ENCODE assay signal across 22 cellular contexts in genomic region chr2:177178797-177179196, GRCh38.
"Had no signal": no experiment of that assay in that cellular context is flagged by ENCODE, and none has a peak within 500 bp of the region (broad histone marks: within the 10 kb centered on the region; RNA-seq: fewer than 3 reads in every experiment).

No MANE protein-coding gene starts in this region.

- H3K4me3 Mint-ChIP-seq: activated B cell treated with CpG ODN at 0.5 μM for 24 hours; activated CD8-positive, alpha-beta T cell treated with anti-CD3 and anti-CD28 coated beads for 36 hours; activated naive CD4-positive, alpha-beta T cell treated with anti-CD3 and anti-CD28 coated beads, Interleukin-2, amount 50 U/mL, for 24 hours; activated naive CD8-positive, alpha-beta T cell treated with anti-CD3 and anti-CD28 coated beads, Interleukin-2, amount 50 U/mL, for 24 hours; central memory CD8-positive, alpha-beta T cell; dendritic cell treated with granulocyte-macrophage colony-stimulating factor and Interleukin-4, amounts not matched to agents 40 ng/mL and 50 ng/mL, for 4 days; endodermal cell; nephron had no signal

- H3K4me1 Mint-ChIP-seq: activated B cell treated with CpG ODN at 0.5 μM for 24 hours; activated naive CD4-positive, alpha-beta T cell treated with anti-CD3 and anti-CD28 coated beads, Interleukin-2, amount 50 U/mL, for 24 hours; activated naive CD8-positive, alpha-beta T cell treated with anti-CD3 and anti-CD28 coated beads, Interleukin-2, amount 50 U/mL, for 24 hours had no signal

- H3K27me3 Mint-ChIP-seq: activated CD8-positive, alpha-beta T cell treated with anti-CD3 and anti-CD28 coated beads for 36 hours; activated naive CD4-positive, alpha-beta T cell treated with anti-CD3 and anti-CD28 coated beads, Interleukin-2, amount 50 U/mL, for 24 hours; activated naive CD8-positive, alpha-beta T cell treated with anti-CD3 and anti-CD28 coated beads, Interleukin-2, amount 50 U/mL, for 24 hours; central memory CD8-positive, alpha-beta T cell had no signal

- H3K36me3 ChIP-seq: esophagus muscularis mucosa, heart right ventricle, left lung, lower lobe of right lung, transverse colon had no signal

- H3K4me3 ChIP-seq: esophagus muscularis mucosa, heart right ventricle, left lung, lower lobe of right lung, transverse colon had no signal

- ATAC-seq: activated CD8-positive, alpha-beta T cell treated with anti-CD3 and anti-CD28 coated beads for 36 hours; activated naive CD8-positive, alpha-beta T cell treated with anti-CD3 and anti-CD28 coated beads, Interleukin-2, amount 50 U/mL, for 24 hours; heart right ventricle; left lung; lower lobe of right lung; right cardiac atrium had no signal

- DNase-seq: activated B cell treated with CpG ODN at 0.5 μM for 24 hours; activated CD4-positive, alpha-beta T cell treated with anti-CD3 and anti-CD28 coated beads, Interleukin-2, amount 50 U/mL, for 1 hour; activated CD8-positive, alpha-beta T cell treated with anti-CD3 and anti-CD28 coated beads for 36 hours; activated naive CD8-positive, alpha-beta T cell treated with anti-CD3 and anti-CD28 coated beads, Interleukin-2, amount 50 U/mL, for 24 hours; activated T-cell treated with anti-CD3 and anti-CD28 coated beads, Interleukin-2, amount 50 U/mL, for 48 hours; amygdala; endodermal cell; foreskin melanocyte; heart right ventricle; left lung; lower lobe of right lung; mesenchymal stem cell; right cardiac atrium; stimulated activated naive CD4-positive, alpha-beta T cell; T-helper 2 cell; transverse colon had no signal

- H3K36me3 Mint-ChIP-seq: activated naive CD4-positive, alpha-beta T cell treated with anti-CD3 and anti-CD28 coated beads, Interleukin-2, amount 50 U/mL, for 24 hours had no signal

- H3K9me3 Mint-ChIP-seq: activated B cell treated with CpG ODN at 0.5 μM for 24 hours; activated CD8-positive, alpha-beta T cell treated with anti-CD3 and anti-CD28 coated beads for 36 hours; activated naive CD4-positive, alpha-beta T cell treated with anti-CD3 and anti-CD28 coated beads, Interleukin-2, amount 50 U/mL, for 24 hours; activated naive CD8-positive, alpha-beta T cell treated with anti-CD3 and anti-CD28 coated beads, Interleukin-2, amount 50 U/mL, for 24 hours; activated T-helper 2 cell treated with anti-CD3 and anti-CD28 coated beads, Interferon-gamma antibody, Interleukin-2, Interleukin-4, amounts not matched to agents 10 μg/mL and 5 μg/mL and 100 μg/mL, durations not matched to agents 14 hours and 24 hours and 36 hours; central memory CD8-positive, alpha-beta T cell; dendritic cell treated with granulocyte-macrophage colony-stimulating factor and Interleukin-4, amounts not matched to agents 40 ng/mL and 50 ng/mL, for 4 days; endodermal cell; nephron had no signal

- H3K27me3 ChIP-seq: esophagus muscularis mucosa, heart right ventricle, left lung, transverse colon had no signal

- H3K27ac Mint-ChIP-seq: activated B cell treated with CpG ODN at 0.5 μM for 24 hours; activated CD8-positive, alpha-beta T cell treated with anti-CD3 and anti-CD28 coated beads for 36 hours; activated naive CD4-positive, alpha-beta T cell treated with anti-CD3 and anti-CD28 coated beads, Interleukin-2, amount 50 U/mL, for 24 hours; activated naive CD8-positive, alpha-beta T cell treated with anti-CD3 and anti-CD28 coated beads, Interleukin-2, amount 50 U/mL, for 24 hours; activated T-helper 2 cell treated with anti-CD3 and anti-CD28 coated beads, Interferon-gamma antibody, Interleukin-2, Interleukin-4, amounts not matched to agents 10 μg/mL and 5 μg/mL and 100 μg/mL, durations not matched to agents 14 hours and 24 hours and 36 hours; dendritic cell treated with granulocyte-macrophage colony-stimulating factor and Interleukin-4, amounts not matched to agents 40 ng/mL and 50 ng/mL, for 4 days; endodermal cell; nephron had no signal

- H3K4me1 ChIP-seq: heart right ventricle, left lung, transverse colon had no signal

- H3K27ac ChIP-seq: esophagus muscularis mucosa, heart right ventricle, left lung, lower lobe of right lung, transverse colon had no signal

- H3K9me3 ChIP-seq: esophagus muscularis mucosa, heart right ventricle, left lung, lower lobe of right lung, transverse colon had no signal
